In genomic region chr7:2804227-2804763, GRCh38 we compare ENCODE assay signal across 1 cellular context.
TF ChIP-seq lines count a peak whose summit lies in the region.

No MANE protein-coding gene starts in this region.

TF ChIP-seq in HepG2, 621 proteins besides CTCF, POLR2A, EP300 and RAD21 (continued from another document and continues in another):
- no peak for TF ChIP-seq UBTF (CRISPR knock-in tag; IDR thresholded peaks at IDR 0.05)
- TF ChIP-seq GLMP (CRISPR knock-in tag; IDR thresholded peaks at IDR 0.05; ENCODE audit: borderline replicate concordance), result no peak
- no peak for TF ChIP-seq HNRNPL (IDR thresholded peaks at IDR 0.05; ENCODE audit: low read depth, low read length)
- TF ChIP-seq SOX6 (IDR thresholded peaks at IDR 0.05), result no peak
- peak; percentile 75 for TF ChIP-seq SOX6 (CRISPR knock-in tag; IDR thresholded peaks at IDR 0.05)
- TF ChIP-seq ATF6 (CRISPR knock-in tag; conservative IDR thresholded peaks at IDR 0.05), result no peak
- TF ChIP-seq MTF2 (CRISPR knock-in tag; IDR thresholded peaks at IDR 0.05; ENCODE audit: borderline replicate concordance), result no peak
- TF ChIP-seq PHF21A (CRISPR knock-in tag; IDR thresholded peaks at IDR 0.05), result peak; percentile 52; the same call in 1 of the 2 replicates
- peak; percentile 89 for TF ChIP-seq PAXIP1 (CRISPR knock-in tag; conservative IDR thresholded peaks at IDR 0.05)
- TF ChIP-seq ZNF703 (CRISPR knock-in tag; IDR thresholded peaks at IDR 0.05; ENCODE audit: borderline replicate concordance), result no peak
- TF ChIP-seq EHMT2 (IDR thresholded peaks at IDR 0.05; ENCODE audit: borderline replicate concordance, low read depth, low read length), result peak; percentile 90; the same call in 1 of the 2 replicates
- TF ChIP-seq TMF1 (CRISPR knock-in tag; IDR thresholded peaks at IDR 0.05; ENCODE audit: low read depth), result 0 out of 2 replicates have a peak, but pooled peaks have one; percentile 66
- peak; percentile 39; the same call in 1 of the 2 replicates for TF ChIP-seq KDM4B (CRISPR knock-in tag; IDR thresholded peaks at IDR 0.05)
- TF ChIP-seq ZNF460 (CRISPR knock-in tag; IDR thresholded peaks at IDR 0.05; ENCODE audit: borderline replicate concordance), result no peak
- TF ChIP-seq NFRKB (IDR thresholded peaks at IDR 0.05), result no peak
- TF ChIP-seq ZNF333 (CRISPR knock-in tag; IDR thresholded peaks at IDR 0.05; ENCODE audit: borderline replicate concordance), result no peak
- TF ChIP-seq LBX2 (CRISPR knock-in tag; IDR thresholded peaks at IDR 0.05; ENCODE audit: borderline replicate concordance), result no peak
- TF ChIP-seq NR1H2 (CRISPR knock-in tag; IDR thresholded peaks at IDR 0.05; ENCODE audit: borderline replicate concordance, low read depth), result no peak
- peak; percentile 48; the same call in 1 of the 2 replicates for TF ChIP-seq SPEN (CRISPR knock-in tag; IDR thresholded peaks at IDR 0.05; ENCODE audit: low read depth)
- peak; percentile 11; the same call in 1 of the 2 replicates for TF ChIP-seq GABPB1 (CRISPR knock-in tag; IDR thresholded peaks at IDR 0.05)
- TF ChIP-seq ZFP36L1 (CRISPR knock-in tag; IDR thresholded peaks at IDR 0.05), result no peak
- no peak for TF ChIP-seq CSRNP2 (CRISPR knock-in tag; conservative IDR thresholded peaks at IDR 0.05; ENCODE audit: low read depth)
- TF ChIP-seq RFX1 (IDR thresholded peaks at IDR 0.05), result no peak
- peak; percentile 62 for TF ChIP-seq CEBPG (CRISPR knock-in tag; IDR thresholded peaks at IDR 0.05)
- TF ChIP-seq ZNF609 (CRISPR knock-in tag; IDR thresholded peaks at IDR 0.05; ENCODE audit: borderline replicate concordance), result peak; percentile 81
- no peak for TF ChIP-seq KDM2A (CRISPR knock-in tag; IDR thresholded peaks at IDR 0.05; ENCODE audit: borderline replicate concordance, low read depth)
- no peak for TF ChIP-seq ZNF704 (CRISPR knock-in tag; IDR thresholded peaks at IDR 0.05; ENCODE audit: borderline replicate concordance)
- TF ChIP-seq HDAC2 (CRISPR knock-in tag; IDR thresholded peaks at IDR 0.05), result peak; percentile 89
- 0 out of 2 replicates have a peak, but pooled peaks have one; percentile 25 for TF ChIP-seq FOXC1 (CRISPR knock-in tag; IDR thresholded peaks at IDR 0.05; ENCODE audit: borderline replicate concordance)
- 0 out of 2 replicates have a peak, but pooled peaks have one; percentile 29 for TF ChIP-seq ESRRA (CRISPR knock-in tag; IDR thresholded peaks at IDR 0.05; ENCODE audit: low read depth)
- no peak for TF ChIP-seq MAFF (IDR thresholded peaks at IDR 0.05; ENCODE audit: low read depth, low read length)
- 0 out of 2 replicates have a peak, but pooled peaks have one; percentile 51 for TF ChIP-seq ZNF414 (CRISPR knock-in tag; IDR thresholded peaks at IDR 0.05)
- TF ChIP-seq FOXA1 (IDR thresholded peaks at IDR 0.05), result no peak
- 0 out of 2 replicates have a peak, but pooled peaks have one; percentile 42 for TF ChIP-seq FOXA1 (CRISPR knock-in tag; IDR thresholded peaks at IDR 0.05)
- no peak for TF ChIP-seq TBP (CRISPR knock-in tag; IDR thresholded peaks at IDR 0.05)
- peak; percentile 58; the same call in 1 of the 2 replicates for TF ChIP-seq MLX (CRISPR knock-in tag; IDR thresholded peaks at IDR 0.05)
- no peak for TF ChIP-seq SNAPC2 (CRISPR knock-in tag; IDR thresholded peaks at IDR 0.05)
- TF ChIP-seq NFYB (CRISPR knock-in tag; IDR thresholded peaks at IDR 0.05), result no peak
- TF ChIP-seq ZNF782 (CRISPR knock-in tag; IDR thresholded peaks at IDR 0.05; ENCODE audit: borderline replicate concordance), result no peak
